2 cellular contexts compared by ENCODE assay signal in the genomic region with DNA sequence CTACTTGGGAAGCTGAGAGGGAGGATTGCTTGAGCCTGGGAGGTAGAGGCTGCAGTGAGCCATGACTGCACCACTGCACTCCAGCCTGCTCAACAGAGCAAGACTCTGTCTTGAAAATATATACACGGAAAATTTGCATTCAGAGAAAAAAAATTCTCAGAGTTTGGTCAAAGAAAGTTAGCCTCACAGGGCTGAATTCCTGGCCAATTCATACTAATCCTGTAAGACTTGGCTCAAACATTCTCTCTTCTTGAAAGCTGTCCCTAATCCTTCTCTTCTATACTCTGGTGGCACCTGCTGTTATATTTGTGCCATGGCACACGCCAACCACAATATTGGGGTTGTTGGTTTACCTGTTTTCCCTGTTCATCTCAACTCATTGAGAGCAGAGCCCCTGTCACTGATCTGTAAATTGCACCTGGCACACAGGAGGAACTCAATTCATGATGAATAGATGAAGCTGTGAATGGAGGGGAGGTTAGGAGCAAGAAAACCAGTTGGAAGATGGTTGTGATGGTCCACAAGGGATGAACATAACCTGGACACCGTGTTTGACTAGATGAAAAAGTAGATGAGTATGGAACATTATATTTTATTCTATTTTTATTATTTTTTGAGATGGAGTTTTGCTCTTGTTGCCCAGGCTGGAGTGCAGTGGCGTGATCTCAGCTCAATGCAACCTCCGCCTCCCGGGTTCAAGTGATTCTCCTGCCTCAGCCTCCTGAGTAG.
TF ChIP-seq lines count a peak whose summit lies in the region.

No MANE protein-coding gene starts in this region.

TF ChIP-seq in H1, 55 proteins besides CTCF, POLR2A, EP300 and RAD21:
- TF ChIP-seq GABPA (IDR thresholded peaks at IDR 0.05; ENCODE audit: borderline replicate concordance, insufficient read depth, low read length) = no peak
- TF ChIP-seq SAP30 (IDR thresholded peaks at IDR 0.05; ENCODE audit: insufficient read depth, insufficient replicate concordance, low read length) = no peak
- TF ChIP-seq SP4 (IDR thresholded peaks at IDR 0.05; ENCODE audit: low read length) = no peak
- TF ChIP-seq NRF1 (IDR thresholded peaks at IDR 0.05; ENCODE audit: low read depth, low read length) = no peak
- TF ChIP-seq, protein P1, sequence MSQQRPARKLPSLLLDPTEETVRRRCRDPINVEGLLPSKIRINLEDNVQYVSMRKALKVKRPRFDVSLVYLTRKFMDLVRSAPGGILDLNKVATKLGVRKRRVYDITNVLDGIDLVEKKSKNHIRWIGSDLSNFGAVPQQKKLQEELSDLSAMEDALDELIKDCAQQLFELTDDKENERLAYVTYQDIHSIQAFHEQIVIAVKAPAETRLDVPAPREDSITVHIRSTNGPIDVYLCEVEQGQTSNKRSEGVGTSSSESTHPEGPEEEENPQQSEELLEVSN (IDR thresholded peaks at IDR 0.05) = no peak
- no peak for TF ChIP-seq EGR1 (IDR thresholded peaks at IDR 0.05; ENCODE audit: borderline replicate concordance, low read depth, low read length)
- no peak for TF ChIP-seq SP1 (IDR thresholded peaks at IDR 0.05; ENCODE audit: low read depth, low read length)
- no peak for TF ChIP-seq CHD2 (IDR thresholded peaks at IDR 0.05; ENCODE audit: low read length)
- TF ChIP-seq KDM4A (IDR thresholded peaks at IDR 0.05; ENCODE audit: low read depth, low read length, severe bottlenecking) = no peak
- no peak for TF ChIP-seq HDAC2 (IDR thresholded peaks at IDR 0.05; ENCODE audit: borderline replicate concordance in 1 of 2, low read depth in 2 of 2, low read length in 2 of 2)
- TF ChIP-seq CEBPB (IDR thresholded peaks at IDR 0.05; ENCODE audit: low read depth, low read length) = no peak
- TF ChIP-seq RFX5 (IDR thresholded peaks at IDR 0.05; ENCODE audit: borderline replicate concordance, low read depth, low read length) = no peak
- TF ChIP-seq FOSL1 (IDR thresholded peaks at IDR 0.05; ENCODE audit: insufficient read depth, low read depth, low read length) = no peak
- TF ChIP-seq CHD1 (IDR thresholded peaks at IDR 0.05; ENCODE audit: low read depth, low read length) = no peak
- no peak for TF ChIP-seq TAF7 (optimal IDR thresholded peaks at IDR 0.05; ENCODE audit: borderline replicate concordance, low read depth, low read length)
- TF ChIP-seq YY1 (IDR thresholded peaks at IDR 0.05; ENCODE audit: low read depth, low read length) = no peak
- no peak for TF ChIP-seq POLR2AphosphoS5 (IDR thresholded peaks at IDR 0.05; ENCODE audit: low read depth, low read length)

TF ChIP-seq in GM12891, 5 proteins besides CTCF, POLR2A, EP300 and RAD21:
- no peak for TF ChIP-seq PAX5 (IDR thresholded peaks at IDR 0.05; ENCODE audit: insufficient read depth, low read length, severe bottlenecking)
- TF ChIP-seq POLR2AphosphoS5 (IDR thresholded peaks at IDR 0.05; ENCODE audit: low read depth, low read length) = no peak
- no peak for TF ChIP-seq POU2F2 (IDR thresholded peaks at IDR 0.05; ENCODE audit: low read depth, low read length)
- TF ChIP-seq SPI1 (IDR thresholded peaks at IDR 0.05; ENCODE audit: low read depth, low read length) = no peak
- TF ChIP-seq TAF1 (IDR thresholded peaks at IDR 0.05; ENCODE audit: low read depth, low read length) = no peak
